23 cellular contexts compared by ENCODE assay signal in the genomic region with DNA sequence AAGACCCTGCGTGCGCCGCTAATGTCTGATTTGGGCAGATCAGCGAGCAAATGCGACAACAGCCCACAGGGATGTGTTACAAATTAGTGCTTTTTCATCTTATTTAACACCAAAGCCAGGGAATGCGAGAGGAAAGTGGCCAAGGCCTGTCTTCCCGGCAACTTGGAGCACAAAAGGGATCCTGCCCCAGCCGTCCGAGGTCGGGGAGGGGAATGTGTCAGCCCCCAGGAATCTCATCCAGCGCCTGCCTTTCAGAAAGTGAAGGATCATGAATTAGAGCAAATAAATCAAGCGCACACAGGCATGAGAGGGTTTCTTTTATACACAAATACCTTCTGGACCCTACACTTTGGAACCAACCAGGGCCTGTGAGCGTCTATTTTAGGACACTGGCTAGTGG.
"Had no signal": no experiment of that assay in that cellular context is flagged by ENCODE, and none has a peak within 500 bp of the region (broad histone marks: within the 10 kb centered on the region; RNA-seq: fewer than 3 reads in every experiment).

No MANE protein-coding gene starts in this region.

- H3K36me3 ChIP-seq: esophagus muscularis mucosa, gastroesophageal sphincter, heart right ventricle, right atrium auricular region, upper lobe of right lung had no signal

- H3K4me3 Mint-ChIP-seq: activated CD4-positive, alpha-beta memory T cell treated with anti-CD3 and anti-CD28 coated beads for 36 hours; activated CD4-positive, alpha-beta T cell treated with anti-CD3 and anti-CD28 coated beads for 36 hours; activated naive CD4-positive, alpha-beta T cell treated with anti-CD3 and anti-CD28 coated beads for 36 hours; dendritic cell treated with granulocyte-macrophage colony-stimulating factor and Interleukin-4, amounts not matched to agents 40 ng/mL and 50 ng/mL, for 4 days; memory B cell; naive thymus-derived CD4-positive, alpha-beta T cell; stimulated activated naive CD8-positive, alpha-beta T cell treated with anti-CD3 and anti-CD28 coated beads, Interleukin-15, Interleukin-2, amounts not matched to agents 100 ng/mL and 50 ng/mL, for 24 hours; T-helper 2 cell treated with Interferon-gamma antibody and Interleukin-4, amounts not matched to agents 5 μg/mL and 100 μg/mL, for 36 hours had no signal

- ATAC-seq: activated CD4-positive, alpha-beta T cell treated with anti-CD3 and anti-CD28 coated beads for 36 hours; gastroesophageal sphincter; heart right ventricle; left ventricle myocardium superior; naive thymus-derived CD4-positive, alpha-beta T cell; upper lobe of right lung had no signal

- H3K4me3 ChIP-seq: esophagus muscularis mucosa, gastroesophageal sphincter, heart right ventricle, right atrium auricular region, skin epidermis, upper lobe of right lung had no signal

- H3K36me3 Mint-ChIP-seq: activated CD4-positive, alpha-beta memory T cell treated with anti-CD3 and anti-CD28 coated beads for 36 hours; memory B cell; naive thymus-derived CD4-positive, alpha-beta T cell had no signal

- H3K27ac ChIP-seq: esophagus muscularis mucosa, gastroesophageal sphincter, heart right ventricle, right atrium auricular region, skin epidermis, upper lobe of right lung had no signal

- H3K27me3 ChIP-seq: right atrium auricular region had no signal

- H3K9me3 ChIP-seq: esophagus muscularis mucosa, gastroesophageal sphincter, heart right ventricle, right atrium auricular region, upper lobe of right lung had no signal

- H3K27ac Mint-ChIP-seq: activated CD4-positive, alpha-beta memory T cell treated with anti-CD3 and anti-CD28 coated beads for 36 hours; activated CD4-positive, alpha-beta T cell treated with anti-CD3 and anti-CD28 coated beads for 36 hours; activated naive CD4-positive, alpha-beta T cell treated with anti-CD3 and anti-CD28 coated beads for 36 hours; activated T-helper 2 cell treated with anti-CD3 and anti-CD28 coated beads, Interferon-gamma antibody, Interleukin-2, Interleukin-4, amounts not matched to agents 10 μg/mL and 5 μg/mL and 100 μg/mL, durations not matched to agents 14 hours and 24 hours and 36 hours; dendritic cell treated with granulocyte-macrophage colony-stimulating factor and Interleukin-4, amounts not matched to agents 40 ng/mL and 50 ng/mL, for 4 days; memory B cell; naive thymus-derived CD4-positive, alpha-beta T cell; stimulated activated naive CD8-positive, alpha-beta T cell treated with anti-CD3 and anti-CD28 coated beads, Interleukin-15, Interleukin-2, amounts not matched to agents 100 ng/mL and 50 ng/mL, for 24 hours; T-helper 2 cell treated with Interferon-gamma antibody and Interleukin-4, amounts not matched to agents 5 μg/mL and 100 μg/mL, for 36 hours had no signal

- H3K4me1 Mint-ChIP-seq: activated CD4-positive, alpha-beta T cell treated with anti-CD3 and anti-CD28 coated beads for 36 hours had no signal

- DNase-seq: activated CD4-positive, alpha-beta memory T cell treated with anti-CD3 and anti-CD28 coated beads for 36 hours; activated CD4-positive, alpha-beta T cell treated with anti-CD3 and anti-CD28 coated beads for 36 hours; activated naive CD4-positive, alpha-beta T cell treated with anti-CD3 and anti-CD28 coated beads for 36 hours; activated T-cell treated with anti-CD3 and anti-CD28 coated beads, Interleukin-2, amount 50 U/mL, for 1 hour; cerebellar nuclear complex; effector CD8-positive, alpha-beta T cell; heart right ventricle; kidney glomerular epithelial cell; left ventricle myocardium superior; naive thymus-derived CD4-positive, alpha-beta T cell; nucleus accumbens; stimulated activated CD4-positive, alpha-beta T cell treated with anti-CD3 and anti-CD28 coated beads, Interleukin-15, amount 100 ng/mL, for 24 hours; stimulated activated CD4-positive, alpha-beta T cell treated with anti-CD3 and anti-CD28 coated beads, Interleukin-2, amount 100 ng/mL, for 48 hours; upper lobe of right lung had no signal

- H3K9me3 Mint-ChIP-seq: activated CD4-positive, alpha-beta memory T cell treated with anti-CD3 and anti-CD28 coated beads for 36 hours; activated naive CD4-positive, alpha-beta T cell treated with anti-CD3 and anti-CD28 coated beads for 36 hours; activated T-helper 2 cell treated with anti-CD3 and anti-CD28 coated beads, Interferon-gamma antibody, Interleukin-2, Interleukin-4, amounts not matched to agents 10 μg/mL and 5 μg/mL and 100 μg/mL, durations not matched to agents 14 hours and 24 hours and 36 hours; dendritic cell treated with granulocyte-macrophage colony-stimulating factor and Interleukin-4, amounts not matched to agents 40 ng/mL and 50 ng/mL, for 4 days; memory B cell; stimulated activated naive CD8-positive, alpha-beta T cell treated with anti-CD3 and anti-CD28 coated beads, Interleukin-15, Interleukin-2, amounts not matched to agents 100 ng/mL and 50 ng/mL, for 24 hours; T-helper 2 cell treated with Interferon-gamma antibody and Interleukin-4, amounts not matched to agents 5 μg/mL and 100 μg/mL, for 36 hours had no signal

- H3K4me1 ChIP-seq: esophagus muscularis mucosa, gastroesophageal sphincter, heart right ventricle, right atrium auricular region, upper lobe of right lung had no signal
